In the genomic region with DNA sequence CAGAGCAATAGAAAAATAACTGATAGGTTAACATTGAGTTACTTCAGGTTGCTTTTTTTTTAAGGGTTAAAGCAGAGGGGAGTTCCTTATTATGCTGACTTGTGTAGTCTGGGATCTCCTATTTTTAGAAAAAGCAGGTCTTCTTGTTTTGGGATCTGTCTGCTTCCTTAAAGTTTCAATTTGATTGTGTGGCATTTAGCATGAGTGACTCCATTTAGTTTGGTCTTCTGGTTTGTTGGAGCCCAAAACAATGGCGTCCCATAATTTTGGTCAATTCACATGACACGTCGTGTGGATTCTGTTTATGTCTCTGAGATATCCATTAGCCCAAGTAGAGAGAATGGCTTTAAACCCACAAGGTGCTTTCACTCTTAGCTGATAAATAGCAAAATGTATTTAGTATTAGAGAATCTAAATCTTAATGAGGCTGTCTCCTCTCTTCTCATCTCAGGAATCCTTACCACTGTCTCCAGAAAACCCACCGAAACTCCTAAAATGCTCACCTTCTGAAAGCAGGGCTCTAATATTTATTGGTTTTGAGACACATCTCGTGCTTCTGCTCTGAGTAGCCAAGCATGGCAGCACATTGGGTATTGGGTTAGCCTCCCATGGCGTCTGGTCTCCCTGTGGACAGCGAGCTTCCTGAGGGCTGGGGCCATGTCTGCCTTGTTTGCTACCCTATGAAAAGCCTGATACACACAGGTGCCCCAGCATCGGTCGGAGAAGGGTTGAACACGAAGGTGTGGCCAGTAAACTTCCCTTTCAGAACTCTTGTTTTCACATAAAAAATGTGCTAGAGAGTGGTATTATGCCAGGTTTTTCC, we compare ENCODE assay signal across 13 cellular contexts.
A peak's percentile ranks its signal among the peaks of the same experiment; 100 is the strongest.
DNase-seq lines count a peak whose midpoint lies in the region; ATAC-seq and TF ChIP-seq lines count a peak whose summit lies in the region.
"Had no signal": no experiment of that assay in that cellular context is flagged by ENCODE, and none has a peak within 500 bp of the region (broad histone marks: within the 10 kb centered on the region; RNA-seq: fewer than 3 reads in every experiment).

No MANE protein-coding gene starts in this region.

- intact Hi-C loops in CD4-positive, alpha-beta memory T cell (cut with micrococcal nuclease): no loop called here
- intact Hi-C loops in testis (cut with DNase I; ENCODE audit: low total_unique reads): no loop called here

- no peaks in the 10 kb centered on the region for H3K36me3 ChIP-seq in CD4-positive, alpha-beta memory T cell (ENCODE audit: insufficient read depth, low read length)
- H3K36me3 ChIP-seq in testis (ENCODE audit: low read depth, missing control alignments): no peaks in the 10 kb centered on the region
- H3K36me3 ChIP-seq: neural progenitor cell had no signal

- peak overlapping the region; percentile 39 for H3K27ac ChIP-seq in CD4-positive, alpha-beta memory T cell (ENCODE audit: low read depth, low read length)
- no peak overlapping the region for H3K27ac ChIP-seq in testis
- H3K27ac ChIP-seq: neural progenitor cell, SJSA1 had no signal

- TF ChIP-seq POLR2A in testis (IDR thresholded peaks at IDR 0.05): no peak

- peak in 1 of 5 donors; percentile 11 for DNase-seq in CD4-positive, alpha-beta memory T cell
- DNase-seq in activated naive CD8-positive, alpha-beta T cell treated with anti-CD3 and anti-CD28 coated beads, Interleukin-2, amount 10 ng/mL, durations not matched to agents 7 days and 5 days: no peak
- no peak for DNase-seq in NCI-H1436 (lab: John Stamatoyannopoulos, UW)
- DNase-seq in HFFc6: no peak
- no peak for DNase-seq in activated CD4-positive, alpha-beta T cell treated with anti-CD3 and anti-CD28 coated beads, Interleukin-2, amount 50 U/mL, for 1 hour
- no peak for DNase-seq in testis
- DNase-seq: C1 segment of cervical spinal cord; effector CD4-positive, alpha-beta T cell; NCI-H146 had no signal

- H3K27ac Mint-ChIP-seq in CD4-positive, alpha-beta memory T cell: peak overlapping the region; percentile 96 to 100 (median 98)
- peak overlapping the region; percentile 83 for H3K27ac Mint-ChIP-seq in activated naive CD8-positive, alpha-beta T cell treated with anti-CD3 and anti-CD28 coated beads, Interleukin-2, amount 10 ng/mL, durations not matched to agents 7 days and 5 days
- no peak overlapping the region for H3K27ac Mint-ChIP-seq in HFFc6
- H3K27ac Mint-ChIP-seq: neural progenitor cell had no signal

- H3K4me3 ChIP-seq in CD4-positive, alpha-beta memory T cell (ENCODE audit: low read length in 2 of 2): peak overlapping the region in 1 of 2 donors; percentile 15
- no peak overlapping the region for H3K4me3 ChIP-seq in testis
- H3K4me3 ChIP-seq: neural progenitor cell, SJSA1 had no signal

- peaks cover 85% of the 10 kb centered on the region for H3K4me1 ChIP-seq in CD4-positive, alpha-beta memory T cell (ENCODE audit: insufficient read depth, low read length)
- no peaks in the 10 kb centered on the region for H3K4me1 ChIP-seq in testis
- H3K4me1 ChIP-seq: neural progenitor cell had no signal

- no peaks in the 10 kb centered on the region for H3K9me3 ChIP-seq in CD4-positive, alpha-beta memory T cell (ENCODE audit: control insufficient read depth in 1 of 2, low read length in 2 of 2)
- H3K9me3 ChIP-seq in testis: no peaks in the 10 kb centered on the region

- H3K4me3 Mint-ChIP-seq in CD4-positive, alpha-beta memory T cell: peak overlapping the region in 6 of 8 donors; percentile 21 to 77 (median 67)
- H3K4me3 Mint-ChIP-seq in activated naive CD8-positive, alpha-beta T cell treated with anti-CD3 and anti-CD28 coated beads, Interleukin-2, amount 10 ng/mL, durations not matched to agents 7 days and 5 days: peak overlapping the region; percentile 70
- H3K4me3 Mint-ChIP-seq in HFFc6: no peak overlapping the region
- H3K4me3 Mint-ChIP-seq: neural progenitor cell had no signal

- ATAC-seq in GM19438 (IDR thresholded peaks at IDR 0.05; ENCODE audit: low read depth, unreplicated experiment) (peak; percentile 55), HG03095 (IDR thresholded peaks at IDR 0.05; ENCODE audit: unreplicated experiment) (peak; percentile 27)
- no peak for ATAC-seq in activated naive CD8-positive, alpha-beta T cell treated with anti-CD3 and anti-CD28 coated beads, Interleukin-2, amount 10 ng/mL, durations not matched to agents 7 days and 5 days (ENCODE audit: low read depth)

- H3K9me3 Mint-ChIP-seq in CD4-positive, alpha-beta memory T cell: peaks cover 0 to 4% (median 0%) of the 10 kb centered on the region in 8 donors
- H3K9me3 Mint-ChIP-seq in activated naive CD8-positive, alpha-beta T cell treated with anti-CD3 and anti-CD28 coated beads, Interleukin-2, amount 10 ng/mL, durations not matched to agents 7 days and 5 days: no peaks in the 10 kb centered on the region
- H3K9me3 Mint-ChIP-seq in HFFc6: no peaks in the 10 kb centered on the region
- H3K9me3 Mint-ChIP-seq: neural progenitor cell had no signal

- H3K4me1 Mint-ChIP-seq in CD4-positive, alpha-beta memory T cell: peaks cover 57 to 95% (median 78%) of the 10 kb centered on the region in 4 donors
- peaks cover 60% of the 10 kb centered on the region for H3K4me1 Mint-ChIP-seq in activated naive CD8-positive, alpha-beta T cell treated with anti-CD3 and anti-CD28 coated beads, Interleukin-2, amount 10 ng/mL, durations not matched to agents 7 days and 5 days
- H3K4me1 Mint-ChIP-seq in HFFc6 (ENCODE audit: low read depth): 0 out of 2 replicates have a peak, but pooled peaks cover 8% of the 10 kb centered on the region
- H3K4me1 Mint-ChIP-seq: neural progenitor cell had no signal

- POLR2A ChIA-PET in CD4-positive, alpha-beta memory T cell (lab: Charles Lee; ENCODE audit: partially characterized antibody): interaction anchor here (0.8 to 14.0 kb wide), 14 partner anchors 8 to 108 kb away, joined by 3 to 361 read pairs (median 9); a partner anchor contains a TSS
- POLR2A ChIA-PET in activated naive CD8-positive, alpha-beta T cell treated with anti-CD3 and anti-CD28 coated beads, Interleukin-2, amount 10 ng/mL, durations not matched to agents 7 days and 5 days (lab: Charles Lee): interaction anchor here (1.6 kb wide), 1 partner anchor 18 kb away, joined by 5 read pairs; no protein-coding TSS in a partner anchor

- no peak for TF ChIP-seq CTCF in HFFc6 (IDR thresholded peaks at IDR 0.05)
- no peak for TF ChIP-seq CTCF in testis (IDR thresholded peaks at IDR 0.05)

- peaks cover 58 to 69% of the 10 kb centered on the region in 2 donors for H3K36me3 Mint-ChIP-seq in CD4-positive, alpha-beta memory T cell
- peaks cover 59% of the 10 kb centered on the region for H3K36me3 Mint-ChIP-seq in activated naive CD8-positive, alpha-beta T cell treated with anti-CD3 and anti-CD28 coated beads, Interleukin-2, amount 10 ng/mL, durations not matched to agents 7 days and 5 days
- H3K36me3 Mint-ChIP-seq in HFFc6 (ENCODE audit: low read depth): peaks cover 21% of the 10 kb centered on the region

- 90 to 94% methylated on average over 10 of the region's 10 CpGs for WGBS in testis, 2 donors

- no peaks in the 10 kb centered on the region for H3K27me3 Mint-ChIP-seq in CD4-positive, alpha-beta memory T cell
- H3K27me3 Mint-ChIP-seq in activated naive CD8-positive, alpha-beta T cell treated with anti-CD3 and anti-CD28 coated beads, Interleukin-2, amount 10 ng/mL, durations not matched to agents 7 days and 5 days: no peaks in the 10 kb centered on the region
- H3K27me3 Mint-ChIP-seq in HFFc6 (ENCODE audit: insufficient read depth): peaks cover 1% of the 10 kb centered on the region; the same call in 1 of the 2 replicates

- CTCF ChIA-PET in CD4-positive, alpha-beta memory T cell (lab: Charles Lee; ENCODE audit: partially characterized antibody): interaction anchor here (0.7 to 10.7 kb wide), 11 partner anchors 8 to 105 kb away, joined by 3 to 67 read pairs (median 14); no protein-coding TSS in a partner anchor

- no peaks in the 10 kb centered on the region for H3K27me3 ChIP-seq in CD4-positive, alpha-beta memory T cell (ENCODE audit: insufficient read depth, low read length)
- H3K27me3 ChIP-seq in testis: no peaks in the 10 kb centered on the region
- H3K27me3 ChIP-seq: neural progenitor cell, SJSA1 had no signal
